Comparison of ENCODE assay signal across 33 cellular contexts in genomic region chr13:22698477-22698876, GRCh38.
DNase-seq lines count a peak whose midpoint lies in the region; ATAC-seq, FAIRE-seq and TF ChIP-seq lines count a peak whose summit lies in the region.
"Had no signal": no experiment of that assay in that cellular context is flagged by ENCODE, and none has a peak within 500 bp of the region (broad histone marks: within the 10 kb centered on the region; RNA-seq: fewer than 3 reads in every experiment).

No MANE protein-coding gene starts in this region.

- H3K9me3 ChIP-seq in BLaER1 (peaks cover 25% of the 10 kb centered on the region), neural cell (ENCODE audit: low read length) (no peaks in the 10 kb centered on the region)
- H3K9me3 ChIP-seq in BLaER1 treated with 17β-estradiol and CSF1 and Interleukin-3, amounts not matched to agents 10 nM and 100 nM (replicated peaks in 1 of 11): peaks cover 23 to 45% (median 36%) of the 10 kb centered on the region in 11 experiments
- H3K9me3 ChIP-seq: A549, BE2C had no signal

- TF ChIP-seq CTCF in neural cell (IDR thresholded peaks at IDR 0.05; ENCODE audit: poor library complexity, severe bottlenecking) (no peak), D721Med (IDR thresholded peaks at IDR 0.05; ENCODE audit: insufficient read depth, missing control alignments) (no peak)

- peak; percentile 73 for TF ChIP-seq EP300 in neural cell (conservative IDR thresholded peaks at IDR 0.05; ENCODE audit: poor library complexity, severe bottlenecking)

- H4K20me1 ChIP-seq in BLaER1 (no peaks in the 10 kb centered on the region), neural cell (ENCODE audit: insufficient read depth) (no peaks in the 10 kb centered on the region)
- no peaks in the 10 kb centered on the region for H4K20me1 ChIP-seq in BLaER1 treated with 17β-estradiol and CSF1 and Interleukin-3, amounts not matched to agents 10 nM and 100 nM

- no peak for TF ChIP-seq RAD21 in neural cell (conservative IDR thresholded peaks at IDR 0.05)

- H3K79me2 ChIP-seq in neural cell (replicated peaks; ENCODE audit: insufficient read depth, low read length): no peaks in the 10 kb centered on the region

- H3K4me2 ChIP-seq in BLaER1 (peak overlapping the region; percentile 51), neural cell (ENCODE audit: low read length) (no peak overlapping the region)
- H3K4me2 ChIP-seq in BLaER1 treated with 17β-estradiol and CSF1 and Interleukin-3, amounts not matched to agents 10 nM and 100 nM: peak overlapping the region in 7 of 11 experiments; percentile 5 to 57 (median 31); a peak in 7 of 22 replicates
- H3K4me2 ChIP-seq: A549 had no signal

- H3K4me1 ChIP-seq in BLaER1: peaks cover 12% of the 10 kb centered on the region
- H3K4me1 ChIP-seq in BLaER1 treated with 17β-estradiol and CSF1 and Interleukin-3, amounts not matched to agents 10 nM and 100 nM: peaks cover 0 to 14% (median 5%) of the 10 kb centered on the region in 10 experiments; a peak in 9 of 20 replicates
- H3K4me1 ChIP-seq: A549, BE2C, Caco-2 had no signal

- no peaks in the 10 kb centered on the region for H3K9me2 ChIP-seq in neural cell (ENCODE audit: insufficient read depth, low read length)

- H3K9ac ChIP-seq in BLaER1 (no peak overlapping the region), neural cell (ENCODE audit: low read length) (peak overlapping the region; percentile 10)
- H3K9ac ChIP-seq in BLaER1 treated with 17β-estradiol and CSF1 and Interleukin-3, amounts not matched to agents 10 nM and 100 nM: no peak overlapping the region

- ATAC-seq in HG03045 (IDR thresholded peaks at IDR 0.05; ENCODE audit: unreplicated experiment): no peak
- ATAC-seq: A549; CD8-positive, alpha-beta T cell had no signal

- H3F3A ChIP-seq in neural cell (ENCODE audit: insufficient read depth, low read length, poor library complexity, severe bottlenecking): no peaks in the 10 kb centered on the region

- H3K4me3 ChIP-seq in BLaER1: no peak overlapping the region
- H3K4me3 ChIP-seq in BLaER1 treated with 17β-estradiol and CSF1 and Interleukin-3, amounts not matched to agents 10 nM and 100 nM: no peak overlapping the region
- H3K4me3 ChIP-seq in neural cell (ENCODE audit: low read length): peak overlapping the region; percentile 24
- H3K4me3 ChIP-seq: A549 had no signal

- H3K36me3 ChIP-seq in BLaER1 (no peaks in the 10 kb centered on the region), neural cell (ENCODE audit: insufficient read depth, low read length) (no peaks in the 10 kb centered on the region)
- no peaks in the 10 kb centered on the region for H3K36me3 ChIP-seq in BLaER1 treated with 17β-estradiol and CSF1 and Interleukin-3, amounts not matched to agents 10 nM and 100 nM
- H3K36me3 ChIP-seq: BE2C had no signal

- DNase-seq in NCI-H69 (lab: John Stamatoyannopoulos, UW): peak; percentile 22
- no peak for DNase-seq in cerebellum (ENCODE audit: low spot score)
- DNase-seq in D721Med (ENCODE audit: insufficient read length, low spot score): no peak
- DNase-seq in NCI-H2081 (lab: John Stamatoyannopoulos, UW): no peak
- DNase-seq: 8988T; ACHN; AML-193; BE2C; C1 segment of cervical spinal cord; Caco-2; Calu3; CD4-positive, alpha-beta memory T cell; CD4-positive, alpha-beta T cell; CD4-positive, CD25-positive, alpha-beta regulatory T cell; CD8-positive, alpha-beta memory T cell; CD8-positive, alpha-beta T cell; COR-L47; DMS 273 treated with DMSO at 0.1 percent for 48 hours; DMS153; DMS53; DMS79; DMS79 treated with DMSO at 0.1 percent for 48 hours; DND-41; EL had no signal

- no peak overlapping the region for H2AFZ ChIP-seq in neural cell (ENCODE audit: low read depth, low read length)

- H3K27ac ChIP-seq in BLaER1 (no peak overlapping the region), neural cell (ENCODE audit: low read length) (peak overlapping the region; percentile 78)
- H3K27ac ChIP-seq in BLaER1 treated with 17β-estradiol and CSF1 and Interleukin-3, amounts not matched to agents 10 nM and 100 nM: no peak overlapping the region
- H3K27ac ChIP-seq: 22Rv1, A549, C4-2B had no signal

- H3K27me3 ChIP-seq in BLaER1 (no peaks in the 10 kb centered on the region), neural cell (ENCODE audit: insufficient read depth, low read depth, low read length) (no peaks in the 10 kb centered on the region)
- no peaks in the 10 kb centered on the region for H3K27me3 ChIP-seq in BLaER1 treated with 17β-estradiol and CSF1 and Interleukin-3, amounts not matched to agents 10 nM and 100 nM
- H3K27me3 ChIP-seq: BE2C had no signal

- FAIRE-seq in D721Med (lab: Jason Lieb, UNC): no peak
- FAIRE-seq: A204.1, A549, G401.6 had no signal

TF ChIP-seq in neural cell, 6 proteins besides CTCF, POLR2A, EP300 and RAD21:
- TF ChIP-seq MXI1 (conservative IDR thresholded peaks at IDR 0.05; ENCODE audit: poor library complexity, severe bottlenecking): no peak
- peak; percentile 55 for TF ChIP-seq POLR2AphosphoS5 (IDR thresholded peaks at IDR 0.05)
